In genomic region chr1:7940745-7941436, GRCh38 we compare ENCODE assay signal across 1 cellular context.
TF ChIP-seq lines count a peak whose summit lies in the region.

Gene TNFRSF9, minus strand, starts transcription at chr1:7940839. Its CDS starts 845 bp downstream, at chr1:7939994.

TF ChIP-seq in GM12878, 131 proteins besides CTCF, POLR2A, EP300 and RAD21 (continued from another document):
- no peak for TF ChIP-seq PKNOX1 (IDR thresholded peaks at IDR 0.05)
- TF ChIP-seq RELA (IDR thresholded peaks at IDR 0.05; ENCODE audit: borderline replicate concordance, partially characterized antibody), result peak; percentile 50
- TF ChIP-seq DPF2 (IDR thresholded peaks at IDR 0.05), result peak; percentile 53; the same call in 1 of the 2 replicates
- no peak for TF ChIP-seq POU2F2 (IDR thresholded peaks at IDR 0.05; ENCODE audit: borderline replicate concordance, low read depth, low read length)
- TF ChIP-seq NR2C1 (IDR thresholded peaks at IDR 0.05), result 0 out of 2 replicates have a peak, but pooled peaks have one; percentile 18
- TF ChIP-seq JUNB (IDR thresholded peaks at IDR 0.05), result peak; percentile 46; the same call in 1 of the 2 replicates
- no peak for TF ChIP-seq HDAC2 (IDR thresholded peaks at IDR 0.05)
- TF ChIP-seq MYC (IDR thresholded peaks at IDR 0.05; ENCODE audit: insufficient read depth, insufficient read length, insufficient replicate concordance, low read length, severe bottlenecking), result no peak
